In the genomic region with DNA sequence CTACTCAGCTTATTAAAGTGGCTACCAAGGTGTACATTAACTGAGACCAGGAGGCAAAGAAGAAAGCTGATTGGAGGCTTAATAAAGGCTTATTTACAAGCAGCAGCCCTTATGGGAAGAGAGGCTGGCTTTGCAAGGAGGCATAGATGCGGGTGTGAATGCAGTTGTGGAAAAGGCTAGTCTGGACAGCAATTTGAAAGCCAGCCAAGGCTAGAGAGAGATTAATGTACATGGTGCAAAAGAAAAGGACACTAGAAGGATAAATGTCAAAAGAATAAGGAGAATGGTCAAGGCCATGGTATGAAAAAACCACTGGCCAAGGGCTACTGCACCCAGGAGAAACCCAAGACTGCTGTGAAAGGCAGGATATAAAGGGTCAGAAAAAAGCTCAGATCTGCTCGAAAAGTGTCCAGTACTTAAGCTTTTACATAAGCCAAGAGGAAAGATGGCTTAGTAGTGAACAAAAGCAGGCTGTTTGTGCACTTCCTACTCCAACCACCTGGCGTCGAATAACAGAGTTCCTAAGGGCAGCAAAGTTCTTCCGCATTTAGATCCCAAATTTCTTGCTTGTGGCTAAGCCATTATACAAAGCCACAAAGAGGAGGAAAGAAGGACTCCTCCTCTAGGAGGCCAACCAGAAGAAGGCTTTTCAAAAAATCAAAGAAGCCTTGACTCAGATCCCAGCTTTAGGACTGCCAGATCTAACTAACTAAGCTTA, we compare ENCODE assay signal across 8 cellular contexts.
A peak's percentile ranks its signal among the peaks of the same experiment; 100 is the strongest.
DNase-seq lines count a peak whose midpoint lies in the region; ATAC-seq and TF ChIP-seq lines count a peak whose summit lies in the region.

No MANE protein-coding gene starts in this region.

- H3K36me3 ChIP-seq in RWPE2 (ENCODE audit: low read depth) (no peaks in the 10 kb centered on the region), iPS-20b (ENCODE audit: insufficient read depth, low read depth, low read length) (no peaks in the 10 kb centered on the region)

- no peak for TF ChIP-seq CTCF in RWPE2 (IDR thresholded peaks at IDR 0.05; ENCODE audit: poor library complexity, severe bottlenecking)

- H3K27me3 ChIP-seq in RWPE2 (ENCODE audit: insufficient read depth, poor library complexity, severe bottlenecking) (no peaks in the 10 kb centered on the region), iPS-20b (ENCODE audit: insufficient read depth, low read length) (no peaks in the 10 kb centered on the region)

- DNase-seq in HCEC 1CT (peak; percentile 19), RWPE2 (ENCODE audit: low spot score) (no peak), superior temporal gyrus (ENCODE audit: extremely low spot score) (peak; percentile 85), NCI-H2171 treated with DMSO at 0.1 percent for 48 hours (lab: John Stamatoyannopoulos, UW) (no peak), NCI-H2196 (lab: John Stamatoyannopoulos, UW; ENCODE audit: unreplicated experiment) (no peak)
- DNase-seq in activated CD8-positive, alpha-beta memory T cell treated with anti-CD3 and anti-CD28 coated beads, Interleukin-2, amount 50 U/mL, for 48 hours: no peak

- ATAC-seq in RWPE2 (ENCODE audit: low read depth) (no peak), GM19395 (IDR thresholded peaks at IDR 0.05; ENCODE audit: unreplicated experiment) (no peak)

- no peaks in the 10 kb centered on the region for H3K9me3 ChIP-seq in RWPE2 (ENCODE audit: severe bottlenecking)
- H3K9me3 ChIP-seq in iPS-20b (ENCODE audit: insufficient read depth, low read depth, low read length): peaks cover 6% of the 10 kb centered on the region; the same call in 1 of the 2 replicates

- H3K27ac ChIP-seq in RWPE2 (ENCODE audit: poor library complexity, severe bottlenecking) (peak overlapping the region; percentile 85), iPS-20b (ENCODE audit: low read length) (no peak overlapping the region)

- H3K4me1 ChIP-seq in RWPE2 (ENCODE audit: insufficient read depth, poor library complexity, severe bottlenecking) (peaks cover 16% of the 10 kb centered on the region), iPS-20b (ENCODE audit: insufficient read depth, low read length) (peaks cover 41% of the 10 kb centered on the region)

- no peak overlapping the region; the same call in 1 of the 2 replicates for H3K9ac ChIP-seq in iPS-20b (ENCODE audit: low read depth, low read length)

- peak overlapping the region; percentile 39 for H3K4me3 ChIP-seq in RWPE2 (ENCODE audit: severe bottlenecking)
- H3K4me3 ChIP-seq in iPS-20b (ENCODE audit: low read length): peak overlapping the region; percentile 67; the same call in 1 of the 2 replicates

Comparison
In these comparisons a context has a peak if more than half of its experiments do, and no peak if none do; other contexts are left out.
1. DNase-seq: peak in HCEC 1CT (single experiment) and superior temporal gyrus (single experiment); none in RWPE2 (single experiment), activated CD8-positive, alpha-beta memory T cell treated with anti-CD3 and anti-CD28 coated beads, Interleukin-2, amount 50 U/mL, for 48 hours (single experiment), NCI-H2171 treated with DMSO at 0.1 percent for 48 hours (single experiment) and NCI-H2196 (single experiment).